In genomic region chr13:91398413-91399188, GRCh38 we compare ENCODE assay signal across 8 cellular contexts. TPM values are rescaled to one million over a fixed set of nuclear protein-coding genes. Genes with fewer than 3 reads are reported as not detected.
DNase-seq lines count a peak whose midpoint lies in the region; ATAC-seq and TF ChIP-seq lines count a peak whose summit lies in the region.

GPC5 (plus strand) TSS chr13:91398621.

- peaks cover 15% of the 10 kb centered on the region for H3K4me1 ChIP-seq in mononuclear cell (ENCODE audit: insufficient read depth, low read length)

- H3K36me3 Mint-ChIP-seq in endothelial cell (ENCODE audit: low read depth, unreplicated experiment) = no peaks in the 10 kb centered on the region

- H3K4me3 Mint-ChIP-seq in endothelial cell (ENCODE audit: unreplicated experiment) = peak within 1 kb of the TSS; percentile 84

- peak; percentile 33 for DNase-seq in AG10803 (ENCODE audit: low read depth)
- DNase-seq in NCI-H748 treated with DMSO at 0.1 percent for 48 hours (lab: John Stamatoyannopoulos, UW) = peak; percentile 40
- DNase-seq in activated CD8-positive, alpha-beta memory T cell treated with anti-CD3 and anti-CD28 coated beads for 4 hours (ENCODE audit: low read depth in 2 of 2) = peak; percentile 58 to 71
- peak; percentile 84 for DNase-seq in endothelial cell (ENCODE audit: low spot score)
- DNase-seq in stimulated activated CD8-positive, alpha-beta memory T cell treated with anti-CD3 and anti-CD28 coated beads, Interleukin-4, amount 100 ng/mL, for 1 hour (ENCODE audit: low read depth in 2 of 2, low spot score in 1 of 2) = peak; percentile 59 to 60

- no peaks in the 10 kb centered on the region for H3K9me3 Mint-ChIP-seq in endothelial cell (ENCODE audit: unreplicated experiment)

- TF ChIP-seq CTCF in AG10803 (conservative IDR thresholded peaks at IDR 0.05; ENCODE audit: low read length) (no peak), endothelial cell (IDR thresholded peaks at IDR 0.05; ENCODE audit: unreplicated experiment) (no peak)

- peaks cover 4% of the 10 kb centered on the region for H3K4me1 Mint-ChIP-seq in endothelial cell (ENCODE audit: unreplicated experiment)

- H3K4me3 ChIP-seq in AG10803 (ENCODE audit: low read length) (peak within 1 kb of the TSS; percentile 50), mononuclear cell (ENCODE audit: low read length) (peak within 1 kb of the TSS; percentile 26)

- peaks cover 71% of the 10 kb centered on the region for H3K27me3 ChIP-seq in mononuclear cell (ENCODE audit: insufficient read depth, low read length)

- H3K9me3 ChIP-seq in mononuclear cell (ENCODE audit: low read depth, low read length) = no peaks in the 10 kb centered on the region

- H3K27ac Mint-ChIP-seq in endothelial cell (ENCODE audit: unreplicated experiment) = no peak within 1 kb of the TSS

- ATAC-seq in GM19043 (IDR thresholded peaks at IDR 0.05; ENCODE audit: low read depth, unreplicated experiment) (peak; percentile 81), HG03175 (IDR thresholded peaks at IDR 0.05; ENCODE audit: unreplicated experiment) (peak; percentile 95)

- H3K27me3 Mint-ChIP-seq in endothelial cell (ENCODE audit: unreplicated experiment) = peaks cover 8% of the 10 kb centered on the region

RNA-seq across cellular contexts. Expression of gene GPC5, which starts in this region (rescaled TPM):
- not detected for total RNA-seq in endothelial cell (ENCODE audit: unreplicated experiment)
- total RNA-seq in mononuclear cell = 0.21 TPM

Comparison
In these comparisons a context has a peak if more than half of its experiments do, and no peak if none do; other contexts are left out.
1. Peak in every context shown above with its lines: DNase-seq, ATAC-seq and H3K4me3 ChIP-seq.
2. Peak in DNase-seq in endothelial cell; RNA of the gene not detected or under 1 TPM.
3. DNase-seq: peak in every context shown above with its lines; median percentile 84 in endothelial cell; 64 in activated CD8-positive, alpha-beta memory T cell treated with anti-CD3 and anti-CD28 coated beads for 4 hours; 60 in stimulated activated CD8-positive, alpha-beta memory T cell treated with anti-CD3 and anti-CD28 coated beads, Interleukin-4, amount 100 ng/mL, for 1 hour; 40 in NCI-H748 treated with DMSO at 0.1 percent for 48 hours; 33 in AG10803.